ENCODE assay signal across 25 cellular contexts in the genomic region with DNA sequence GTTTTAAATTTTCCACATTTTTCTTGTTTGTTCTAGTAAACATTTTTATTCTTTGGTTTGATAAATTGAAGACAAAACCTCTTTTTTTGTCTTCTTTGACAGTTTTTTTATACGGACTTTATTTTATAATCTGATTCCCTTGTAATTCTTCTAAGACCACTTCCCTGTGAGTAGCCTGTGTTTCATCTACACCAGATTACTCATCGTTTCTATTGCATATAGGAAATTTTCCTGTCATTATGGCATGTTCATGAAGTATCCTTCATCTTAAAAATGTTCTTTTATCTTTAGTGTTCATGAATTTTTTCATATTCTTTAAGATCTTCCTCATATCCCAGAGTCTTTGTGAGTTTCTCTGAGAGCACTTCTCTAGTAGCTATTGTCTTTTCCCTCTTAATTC.
"Had no signal": no experiment of that assay in that cellular context is flagged by ENCODE, and none has a peak within 500 bp of the region (broad histone marks: within the 10 kb centered on the region; RNA-seq: fewer than 3 reads in every experiment).

No MANE protein-coding gene starts in this region.

- H3K4me1 Mint-ChIP-seq: memory B cell, nephron had no signal

- H3K9me3 Mint-ChIP-seq: memory B cell, nephron, type B pancreatic cell had no signal

- H3K27ac Mint-ChIP-seq: activated naive CD8-positive, alpha-beta T cell; memory B cell; nephron; type B pancreatic cell had no signal

- ATAC-seq: body of pancreas, esophagus mucosa, gastrocnemius medialis, left cardiac atrium, pancreas, right cardiac atrium had no signal

- H3K27me3 Mint-ChIP-seq: activated naive CD8-positive, alpha-beta T cell; memory B cell; type B pancreatic cell had no signal

- DNase-seq: activated CD4-positive, alpha-beta T cell treated with anti-CD3 and anti-CD28 coated beads for 1 hour; activated gamma-delta T cell treated with Interleukin-2 at 50 U/mL for 16 hours; activated T-cell treated with anti-CD3 and anti-CD28 coated beads, Interleukin-2, amount 50 U/mL, for 1 hour; amniotic stem cell; body of pancreas; caudate nucleus; dermis blood vessel endothelial cell; effector CD8-positive, alpha-beta T cell; gastrocnemius medialis; head of caudate nucleus; hypothalamus; islet precursor cell; left cardiac atrium; pancreas; right cardiac atrium; stimulated activated CD4-positive, alpha-beta T cell treated with anti-CD3 and anti-CD28 coated beads, Interleukin-4, amount 100 ng/mL, for 24 hours; stimulated activated naive CD4-positive, alpha-beta T cell treated with Interleukin-2 at 50 U/mL for 16 hours; T-helper 9 cell had no signal

- H3K4me3 ChIP-seq: body of pancreas, gastrocnemius medialis, pancreas, thoracic aorta, vagina had no signal

- H3K4me3 Mint-ChIP-seq: activated naive CD8-positive, alpha-beta T cell; memory B cell; nephron; type B pancreatic cell had no signal
